1 cellular context compared by ENCODE assay signal in the genomic region with DNA sequence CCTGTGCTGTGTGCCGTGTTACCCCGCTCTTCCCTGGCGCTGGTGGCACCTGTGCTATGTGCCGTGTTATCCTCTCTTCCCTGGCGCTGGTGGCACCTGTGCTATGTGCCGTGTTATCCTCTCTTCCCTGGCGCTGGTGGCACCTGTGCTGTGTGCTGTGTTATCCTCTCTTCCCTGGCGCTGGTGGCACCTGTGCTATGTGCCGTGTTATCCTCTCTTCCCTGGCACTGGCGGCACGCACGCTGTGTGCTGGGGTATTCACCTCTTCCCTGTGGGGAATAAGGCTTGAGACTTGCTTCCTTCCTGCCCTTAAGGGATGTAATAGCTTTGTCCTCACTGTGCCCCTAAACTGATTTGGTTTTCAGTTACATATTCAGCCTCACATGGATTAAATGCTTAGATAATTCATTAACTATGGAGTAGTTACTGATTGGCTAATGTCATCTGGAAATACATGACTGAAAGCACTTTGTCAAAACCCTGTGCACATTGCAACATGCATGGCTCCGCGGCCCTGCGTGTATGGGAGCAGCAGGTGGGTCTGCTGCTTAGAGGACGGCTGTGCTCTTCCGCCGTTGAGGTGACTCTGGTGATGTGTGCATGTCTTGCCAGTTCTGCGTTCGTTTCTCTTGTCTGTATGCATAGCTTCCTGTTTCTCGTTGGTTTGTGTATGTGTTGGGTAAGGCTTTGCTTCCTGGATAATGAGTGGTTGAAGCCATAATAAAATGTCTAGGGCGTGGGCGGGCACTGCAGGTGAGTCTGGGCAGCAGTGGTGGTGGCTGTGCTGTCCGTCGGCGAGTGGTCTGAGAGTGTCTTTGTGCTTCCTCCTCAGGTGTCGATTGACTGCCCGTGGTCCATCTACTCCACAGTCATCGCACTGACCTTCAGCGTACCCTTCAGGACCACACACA.
TF ChIP-seq lines count a peak whose summit lies in the region.

No MANE protein-coding gene starts in this region.

TF ChIP-seq in GM12878, 131 proteins besides CTCF, POLR2A, EP300 and RAD21:
- TF ChIP-seq, protein P1, sequence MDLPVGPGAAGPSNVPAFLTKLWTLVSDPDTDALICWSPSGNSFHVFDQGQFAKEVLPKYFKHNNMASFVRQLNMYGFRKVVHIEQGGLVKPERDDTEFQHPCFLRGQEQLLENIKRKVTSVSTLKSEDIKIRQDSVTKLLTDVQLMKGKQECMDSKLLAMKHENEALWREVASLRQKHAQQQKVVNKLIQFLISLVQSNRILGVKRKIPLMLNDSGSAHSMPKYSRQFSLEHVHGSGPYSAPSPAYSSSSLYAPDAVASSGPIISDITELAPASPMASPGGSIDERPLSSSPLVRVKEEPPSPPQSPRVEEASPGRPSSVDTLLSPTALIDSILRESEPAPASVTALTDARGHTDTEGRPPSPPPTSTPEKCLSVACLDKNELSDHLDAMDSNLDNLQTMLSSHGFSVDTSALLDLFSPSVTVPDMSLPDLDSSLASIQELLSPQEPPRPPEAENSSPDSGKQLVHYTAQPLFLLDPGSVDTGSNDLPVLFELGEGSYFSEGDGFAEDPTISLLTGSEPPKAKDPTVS (IDR thresholded peaks at IDR 0.05; ENCODE audit: low read depth, low read length), result no peak
- TF ChIP-seq TARDBP (IDR thresholded peaks at IDR 0.05; ENCODE audit: borderline replicate concordance) (no peak), GABPA (IDR thresholded peaks at IDR 0.05; ENCODE audit: low read depth) (no peak), RFX5 (IDR thresholded peaks at IDR 0.05; ENCODE audit: low read depth, low read length) (no peak), MYB (IDR thresholded peaks at IDR 0.05; ENCODE audit: borderline replicate concordance, low read depth, low read length) (no peak)
